9 cellular contexts compared by ENCODE assay signal in genomic region chrX:1582686-1583437, GRCh38. TPM values are rescaled to one million over a fixed set of nuclear protein-coding genes. Genes with fewer than 3 reads are reported as not detected.
DNase-seq lines count a peak whose midpoint lies in the region; ATAC-seq and FAIRE-seq lines count a peak whose summit lies in the region.
"Had no signal": no experiment of that assay in that cellular context is flagged by ENCODE, and none has a peak within 500 bp of the region (broad histone marks: within the 10 kb centered on the region; RNA-seq: fewer than 3 reads in every experiment).

No MANE protein-coding gene starts in this region.

- peak; percentile 90 for FAIRE-seq in GM18507 (lab: Jason Lieb, UNC)

- no peaks in the 10 kb centered on the region for H3K36me3 Mint-ChIP-seq in activated T-helper 2 cell treated with anti-CD3 and anti-CD28 coated beads, Interferon-gamma antibody, Interleukin-2, Interleukin-4, amounts not matched to agents 10 μg/mL and 5 μg/mL and 100 μg/mL, durations not matched to agents 14 hours and 24 hours and 36 hours (ENCODE audit: low read depth)

- H3K27me3 Mint-ChIP-seq in activated T-helper 2 cell treated with anti-CD3 and anti-CD28 coated beads, Interferon-gamma antibody, Interleukin-2, Interleukin-4, amounts not matched to agents 10 μg/mL and 5 μg/mL and 100 μg/mL, durations not matched to agents 14 hours and 24 hours and 36 hours (ENCODE audit: low read depth): no peaks in the 10 kb centered on the region

- intact Hi-C loops in activated T-helper 2 cell treated with anti-CD3 and anti-CD28 coated beads, Interferon-gamma antibody, Interleukin-2, Interleukin-4, amounts not matched to agents 10 μg/mL and 5 μg/mL and 100 μg/mL, durations not matched to agents 14 hours and 24 hours and 36 hours (cut with micrococcal nuclease): no loop called here

- no peaks in the 10 kb centered on the region for H3K9me3 Mint-ChIP-seq in activated T-helper 2 cell treated with anti-CD3 and anti-CD28 coated beads, Interferon-gamma antibody, Interleukin-2, Interleukin-4, amounts not matched to agents 10 μg/mL and 5 μg/mL and 100 μg/mL, durations not matched to agents 14 hours and 24 hours and 36 hours

- peak overlapping the region; percentile 58 for H3K27ac Mint-ChIP-seq in activated T-helper 2 cell treated with anti-CD3 and anti-CD28 coated beads, Interferon-gamma antibody, Interleukin-2, Interleukin-4, amounts not matched to agents 10 μg/mL and 5 μg/mL and 100 μg/mL, durations not matched to agents 14 hours and 24 hours and 36 hours

- no peak for DNase-seq in GM18507 (ENCODE audit: extremely low spot score, insufficient read length, low read depth)
- DNase-seq in OCI-M1 (lab: John Stamatoyannopoulos, UW): peak; percentile 73
- peak; percentile 63 for DNase-seq in activated T-helper 2 cell treated with anti-CD3 and anti-CD28 coated beads, Interferon-gamma antibody, Interleukin-2, Interleukin-4, amounts not matched to agents 10 μg/mL and 5 μg/mL and 100 μg/mL, durations not matched to agents 14 hours and 24 hours and 36 hours (ENCODE audit: low spot score)
- DNase-seq in stimulated activated CD4-positive, alpha-beta T cell treated with anti-CD3 and anti-CD28 coated beads, Interleukin-12 subunit alpha, Interleukin-12 subunit beta, amount 100 ng/mL, for 48 hours (ENCODE audit: low read depth in 2 of 3, low spot score in 1 of 3): peak in 2 of 3 donors; percentile 34 to 40
- no peak for DNase-seq in NCI-H128 (lab: John Stamatoyannopoulos, UW; ENCODE audit: unreplicated experiment)
- DNase-seq in NCI-H187 (lab: John Stamatoyannopoulos, UW): no peak

- peaks cover 20% of the 10 kb centered on the region for H3K4me1 Mint-ChIP-seq in activated T-helper 2 cell treated with anti-CD3 and anti-CD28 coated beads, Interferon-gamma antibody, Interleukin-2, Interleukin-4, amounts not matched to agents 10 μg/mL and 5 μg/mL and 100 μg/mL, durations not matched to agents 14 hours and 24 hours and 36 hours (ENCODE audit: low read depth)

- peak; percentile 76 for ATAC-seq in HG02642 (IDR thresholded peaks at IDR 0.05; ENCODE audit: poor library complexity, unreplicated experiment)
- no peak for ATAC-seq in HG03139 (IDR thresholded peaks at IDR 0.05; ENCODE audit: unreplicated experiment)

- peak overlapping the region; percentile 6 for H3K4me3 Mint-ChIP-seq in activated T-helper 2 cell treated with anti-CD3 and anti-CD28 coated beads, Interferon-gamma antibody, Interleukin-2, Interleukin-4, amounts not matched to agents 10 μg/mL and 5 μg/mL and 100 μg/mL, durations not matched to agents 14 hours and 24 hours and 36 hours (ENCODE audit: low read depth)

RNA-seq across cellular contexts. Expression of gene AKAP17A, which starts 8.5 kb away (rescaled TPM):
- total RNA-seq in activated T-helper 2 cell treated with anti-CD3 and anti-CD28 coated beads, Interferon-gamma antibody, Interleukin-2, Interleukin-4, amounts not matched to agents 10 μg/mL and 5 μg/mL and 100 μg/mL, durations not matched to agents 14 hours and 24 hours and 36 hours: 67.4 and 67.6 TPM in 2 replicates

RNA-seq across cellular contexts. Expression of gene ASMT, which starts 32.0 kb away (rescaled TPM):
- total RNA-seq in activated T-helper 2 cell treated with anti-CD3 and anti-CD28 coated beads, Interferon-gamma antibody, Interleukin-2, Interleukin-4, amounts not matched to agents 10 μg/mL and 5 μg/mL and 100 μg/mL, durations not matched to agents 14 hours and 24 hours and 36 hours: not detected in 2 replicates
- total RNA-seq: NCI-H460 had no signal

RNA-seq across cellular contexts. Expression of gene P2RY8, which starts 45.9 kb away (rescaled TPM):
- total RNA-seq in activated T-helper 2 cell treated with anti-CD3 and anti-CD28 coated beads, Interferon-gamma antibody, Interleukin-2, Interleukin-4, amounts not matched to agents 10 μg/mL and 5 μg/mL and 100 μg/mL, durations not matched to agents 14 hours and 24 hours and 36 hours: 33.1 and 34.5 TPM in 2 replicates
- total RNA-seq: NCI-H460 had no signal

Comparison
In these comparisons a context has a peak if more than half of its experiments do, and no peak if none do; other contexts are left out.
1. DNase-seq: peak in OCI-M1 (single experiment), activated T-helper 2 cell treated with anti-CD3 and anti-CD28 coated beads, Interferon-gamma antibody, Interleukin-2, Interleukin-4, amounts not matched to agents 10 μg/mL and 5 μg/mL and 100 μg/mL, durations not matched to agents 14 hours and 24 hours and 36 hours (single experiment) and stimulated activated CD4-positive, alpha-beta T cell treated with anti-CD3 and anti-CD28 coated beads, Interleukin-12 subunit alpha, Interleukin-12 subunit beta, amount 100 ng/mL, for 48 hours (2 of 3); none in GM18507 (single experiment), NCI-H128 (single experiment) and NCI-H187 (0 of 2).